ENCODE assay signal across 10 cellular contexts in genomic region chr13:24148414-24149305, GRCh38. TPM values are rescaled to one million over a fixed set of nuclear protein-coding genes. Genes with fewer than 3 reads are reported as not detected.
A peak's percentile ranks its signal among the peaks of the same experiment; 100 is the strongest.
DNase-seq lines count a peak whose midpoint lies in the region; ATAC-seq, FAIRE-seq and TF ChIP-seq lines count a peak whose summit lies in the region.
"Had no signal": no experiment of that assay in that cellular context is flagged by ENCODE, and none has a peak within 500 bp of the region (broad histone marks: within the 10 kb centered on the region; RNA-seq: fewer than 3 reads in every experiment).

No MANE protein-coding gene starts in this region.

- H3K36me3 ChIP-seq in skeletal muscle satellite cell (ENCODE audit: insufficient read depth, low read length), result no peaks in the 10 kb centered on the region

- no peaks in the 10 kb centered on the region for H3K36me3 Mint-ChIP-seq in immature natural killer cell
- H3K36me3 Mint-ChIP-seq: stimulated activated memory B cell treated with anti-CD40 and anti-IgM and Interleukin-4, amounts not matched to agents 10 μg/mL and 1 μg/mL and 100 μg/mL, for 72 hours had no signal

- DNase-seq in H54 (ENCODE audit: insufficient read length, low spot score), result peak; percentile 58
- DNase-seq in foreskin melanocyte, result peak; percentile 100
- no peak for DNase-seq in NCI-H446 treated with DMSO at 0.1 percent for 48 hours (lab: John Stamatoyannopoulos, UW)
- no peak for DNase-seq in GM20000 (ENCODE audit: low spot score)
- DNase-seq in immature natural killer cell, result no peak
- DNase-seq in T-helper 2 cell, result no peak
- DNase-seq: T-helper 9 cell had no signal

- peak; percentile 11 for FAIRE-seq in H54 (lab: Jason Lieb, UNC)

- H3K27me3 Mint-ChIP-seq in immature natural killer cell (ENCODE audit: low read depth in 3 of 3), result peaks cover 0 to 12% (median 4%) of the 10 kb centered on the region in 3 donors

- no peaks in the 10 kb centered on the region for H3K9me3 ChIP-seq in skeletal muscle satellite cell (replicated peaks; ENCODE audit: low read length)

- TF ChIP-seq CTCF in GM20000 (IDR thresholded peaks at IDR 0.05; ENCODE audit: extremely low read depth, missing control alignments), result no peak

- H3K4me1 Mint-ChIP-seq in immature natural killer cell, result peaks cover 0 to 3% of the 10 kb centered on the region in 2 donors
- H3K4me1 Mint-ChIP-seq: stimulated activated memory B cell treated with anti-CD40 and anti-IgM and Interleukin-4, amounts not matched to agents 10 μg/mL and 1 μg/mL and 100 μg/mL, for 72 hours had no signal

- no peak overlapping the region for H3K4me3 Mint-ChIP-seq in immature natural killer cell
- H3K4me3 Mint-ChIP-seq: stimulated activated memory B cell treated with anti-CD40 and anti-IgM and Interleukin-4, amounts not matched to agents 10 μg/mL and 1 μg/mL and 100 μg/mL, for 72 hours had no signal

- no peaks in the 10 kb centered on the region for H3K9me3 Mint-ChIP-seq in immature natural killer cell
- H3K9me3 Mint-ChIP-seq: stimulated activated memory B cell treated with anti-CD40 and anti-IgM and Interleukin-4, amounts not matched to agents 10 μg/mL and 1 μg/mL and 100 μg/mL, for 72 hours had no signal

- ATAC-seq in SK-N-SH treated with all-trans-retinoic acid at 6 μM for 48 hours, result peak; percentile 97
- ATAC-seq: stimulated activated memory B cell treated with anti-CD40 and anti-IgM and Interleukin-4, amounts not matched to agents 10 μg/mL and 1 μg/mL and 100 μg/mL, for 72 hours had no signal

- peaks cover 10% of the 10 kb centered on the region for H3K27me3 ChIP-seq in skeletal muscle satellite cell (ENCODE audit: control insufficient read depth, insufficient read depth, low read length)

- H3K9ac ChIP-seq in skeletal muscle satellite cell (ENCODE audit: low read depth, low read length), result peak overlapping the region; percentile 48

- no peak for TF ChIP-seq POLR2A in H54 (IDR thresholded peaks at IDR 0.05; ENCODE audit: low read depth, low read length)

- H3K4me3 ChIP-seq in skeletal muscle satellite cell (ENCODE audit: low read length), result no peak overlapping the region

- peak overlapping the region in 1 of 6 donors; percentile 31 for H3K27ac Mint-ChIP-seq in immature natural killer cell
- H3K27ac Mint-ChIP-seq: stimulated activated memory B cell treated with anti-CD40 and anti-IgM and Interleukin-4, amounts not matched to agents 10 μg/mL and 1 μg/mL and 100 μg/mL, for 72 hours had no signal

- peak overlapping the region; percentile 61 for H3K4me2 ChIP-seq in skeletal muscle satellite cell (ENCODE audit: low read length)

- peaks cover 20% of the 10 kb centered on the region for H3K4me1 ChIP-seq in skeletal muscle satellite cell (ENCODE audit: control insufficient read depth, insufficient read depth, low read length)

TF ChIP-seq in SK-N-SH treated with all-trans-retinoic acid at 6 μM for 48 hours, 23 proteins besides CTCF, POLR2A, EP300 and RAD21:
- peak; percentile 95 for TF ChIP-seq ZFP3 (CRISPR knock-in tag; IDR thresholded peaks at IDR 0.05)
- TF ChIP-seq RARB (CRISPR knock-in tag; IDR thresholded peaks at IDR 0.05), result no peak

RNA-seq across cellular contexts. Expression of gene SPATA13, which starts 11.9 kb away (rescaled TPM):
- 4.2 and 15.7 TPM in 2 replicates for total RNA-seq in skeletal muscle satellite cell (2012; rRNA removed)
- 100 to 1,000 TPM in 1 of 3 donors, 10 to 100 TPM in 2; 19.0 to 112 (median 65.6) TPM for polyA plus RNA-seq in immature natural killer cell

Comparison
In these comparisons a context has a peak if more than half of its experiments do, and no peak if none do; other contexts are left out.
1. DNase-seq: peak in H54 (single experiment) and foreskin melanocyte (single experiment); none in NCI-H446 treated with DMSO at 0.1 percent for 48 hours (single experiment), GM20000 (single experiment), immature natural killer cell (0 of 3) and T-helper 2 cell (0 of 5).